In genomic region chr5:64979518-64979917, GRCh38 we compare ENCODE assay signal across 32 cellular contexts.
A peak's percentile ranks its signal among the peaks of the same experiment; 100 is the strongest.
DNase-seq lines count a peak whose midpoint lies in the region; ATAC-seq and TF ChIP-seq lines count a peak whose summit lies in the region.
"Had no signal": no experiment of that assay in that cellular context is flagged by ENCODE, and none has a peak within 500 bp of the region (broad histone marks: within the 10 kb centered on the region; RNA-seq: fewer than 3 reads in every experiment).

No MANE protein-coding gene starts in this region.

- no peak overlapping the region for H3K4me3 ChIP-seq in GM06990 (replicated peaks; ENCODE audit: low read depth, low read length)
- H3K4me3 ChIP-seq in fibroblast of the aortic adventitia (ENCODE audit: low read depth, low read length): no peak overlapping the region
- H3K4me3 ChIP-seq: ascending aorta, esophagus muscularis mucosa, gastroesophageal sphincter, psoas muscle, testis, uterus had no signal

- DNase-seq in GM06990 (ENCODE audit: extremely low read depth, insufficient read length) (peak; percentile 10), fibroblast of the aortic adventitia (ENCODE audit: low read depth) (peak; percentile 19), NCI-H1436 treated with DMSO at 0.1 percent for 48 hours (lab: John Stamatoyannopoulos, UW) (no peak), NCI-H345 (lab: John Stamatoyannopoulos, UW) (no peak)
- DNase-seq: activated CD4-positive, alpha-beta T cell treated with anti-CD3 and anti-CD28 coated beads for 4 hours; activated effector memory CD4-positive, alpha-beta T cell treated with anti-CD3 and anti-CD28 coated beads, Interleukin-2, amount 50 U/mL, for 16 hours; activated naive CD8-positive, alpha-beta T cell treated with anti-CD3 and anti-CD28 coated beads for 36 hours; activated T-cell treated with anti-CD3 and anti-CD28 coated beads, Interleukin-2, amount 50 U/mL, for 1 hour; AML-193; caudate nucleus; CD4-positive, alpha-beta memory T cell; dermis blood vessel endothelial cell; HCEC 1CT; hypothalamus; mesenchymal stem cell; NCI-H1092 treated with DMSO at 0.1 percent for 48 hours; NCI-H1930; NCI-H526; psoas muscle; Right ventricle myocardium superior; stimulated activated naive CD8-positive, alpha-beta T cell treated with anti-CD3 and anti-CD28 coated beads, Interleukin-15, Interleukin-2, amounts not matched to agents 100 U/mL and 50 U/mL, for 24 hours; T-helper 2 cell; testis; uterus had no signal

- H3K27me3 ChIP-seq in GM06990 (replicated peaks; ENCODE audit: control insufficient read depth, insufficient read depth, low read length): no peaks in the 10 kb centered on the region
- H3K27me3 ChIP-seq: ascending aorta, esophagus muscularis mucosa, gastroesophageal sphincter, testis, uterus had no signal

- H3K36me3 ChIP-seq in GM06990 (ENCODE audit: control insufficient read depth, insufficient read depth, low read length): peaks cover 1% of the 10 kb centered on the region
- H3K36me3 ChIP-seq: ascending aorta, uterus had no signal

- ATAC-seq in GM19468 (IDR thresholded peaks at IDR 0.05; ENCODE audit: extremely low read depth, unreplicated experiment): peak; percentile 20
- peak; percentile 62 for ATAC-seq in HG03159 (IDR thresholded peaks at IDR 0.05; ENCODE audit: unreplicated experiment)
- no peak for ATAC-seq in HG03521 (IDR thresholded peaks at IDR 0.05; ENCODE audit: unreplicated experiment)
- ATAC-seq in HG03565 (IDR thresholded peaks at IDR 0.05; ENCODE audit: unreplicated experiment): no peak
- ATAC-seq: gastroesophageal sphincter; left lobe of liver; psoas muscle; stimulated activated naive CD8-positive, alpha-beta T cell treated with anti-CD3 and anti-CD28 coated beads, Interleukin-15, Interleukin-2, amounts not matched to agents 100 U/mL and 50 U/mL, for 24 hours had no signal

- TF ChIP-seq CTCF in GM06990 (IDR thresholded peaks at IDR 0.05; ENCODE audit: insufficient read depth, low read length, poor library complexity, severe bottlenecking) (no peak), fibroblast of the aortic adventitia (IDR thresholded peaks at IDR 0.05; ENCODE audit: insufficient read depth, low read length) (no peak)

Comparison
In these comparisons a context has a peak if more than half of its experiments do, and no peak if none do; other contexts are left out.
1. DNase-seq: peak in GM06990 (single experiment) and fibroblast of the aortic adventitia (single experiment); none in NCI-H1436 treated with DMSO at 0.1 percent for 48 hours (single experiment) and NCI-H345 (single experiment).
2. ATAC-seq: peak in GM19468 (single experiment) and HG03159 (single experiment); none in HG03521 (single experiment) and HG03565 (single experiment).